ENCODE assay signal across 8 cellular contexts in the genomic region with DNA sequence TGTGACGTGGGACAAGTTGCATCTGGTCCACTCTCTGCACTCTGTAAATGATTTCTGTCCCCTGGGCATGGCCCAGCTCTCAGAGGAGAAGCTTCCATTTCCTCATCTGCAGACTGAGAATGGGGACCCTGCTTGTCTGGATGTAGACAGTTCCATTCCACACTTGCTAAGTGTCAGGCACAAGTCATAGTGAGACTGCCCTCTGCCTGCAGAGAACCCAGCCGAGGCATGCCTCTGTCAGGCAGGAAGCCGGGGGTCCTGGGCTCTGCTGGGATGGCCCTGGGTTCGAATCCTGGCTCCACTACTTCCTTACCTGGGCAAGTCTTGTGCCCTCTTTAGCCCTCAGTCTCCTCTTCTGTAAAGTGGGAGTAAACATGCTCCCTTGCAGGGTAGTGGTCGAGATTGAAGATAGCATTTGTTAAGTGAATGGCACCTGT. TPM values are rescaled to one million over a fixed set of nuclear protein-coding genes. Genes with fewer than 3 reads are reported as not detected.
A peak's percentile ranks its signal among the peaks of the same experiment; 100 is the strongest.
DNase-seq lines count a peak whose midpoint lies in the region; ATAC-seq and TF ChIP-seq lines count a peak whose summit lies in the region.

No MANE protein-coding gene starts in this region.

- peak overlapping the region; percentile 90 to 98 (median 96) for H3K27ac ChIP-seq in Peyer's patch

- no peaks in the 10 kb centered on the region for H3K27me3 ChIP-seq in Peyer's patch

- peaks cover 0 to 4% of the 10 kb centered on the region in 2 donors for H3K27me3 Mint-ChIP-seq in stimulated activated naive B cell treated with anti-CD40 and anti-IgM and Interleukin-4, amounts not matched to agents 10 μg/mL and 1 μg/mL and 100 μg/mL, for 72 hours

- H3K36me3 Mint-ChIP-seq in stimulated activated naive B cell treated with anti-CD40 and anti-IgM and Interleukin-4, amounts not matched to agents 10 μg/mL and 1 μg/mL and 100 μg/mL, for 72 hours: peaks cover 26 to 51% of the 10 kb centered on the region in 2 donors

- H3K9me3 ChIP-seq in Peyer's patch: no peaks in the 10 kb centered on the region

- H3K9me3 Mint-ChIP-seq in stimulated activated naive B cell treated with anti-CD40 and anti-IgM and Interleukin-4, amounts not matched to agents 10 μg/mL and 1 μg/mL and 100 μg/mL, for 72 hours: peaks cover 2 to 3% of the 10 kb centered on the region in 2 donors

- no peak for TF ChIP-seq POLR2A in Peyer's patch (IDR thresholded peaks at IDR 0.05)

- peak; percentile 35 for ATAC-seq in stimulated activated naive B cell treated with anti-CD40 and anti-IgM and Interleukin-4, amounts not matched to agents 10 μg/mL and 1 μg/mL and 100 μg/mL, for 72 hours (replicated peaks)
- ATAC-seq in HG02870 (IDR thresholded peaks at IDR 0.05; ENCODE audit: unreplicated experiment): no peak

- peaks cover 54 to 75% of the 10 kb centered on the region in 2 donors for H3K4me1 Mint-ChIP-seq in stimulated activated naive B cell treated with anti-CD40 and anti-IgM and Interleukin-4, amounts not matched to agents 10 μg/mL and 1 μg/mL and 100 μg/mL, for 72 hours

- DNase-seq in COLO668 (lab: John Stamatoyannopoulos, UW; ENCODE audit: unreplicated experiment) (peak; percentile 34), GM20000 (ENCODE audit: low spot score) (peak; percentile 58), Peyer's patch (no peak), epithelial cell of proximal tubule (ENCODE audit: low read depth) (no peak), NCI-H526 treated with DMSO at 0.1 percent for 48 hours (lab: John Stamatoyannopoulos, UW) (no peak), retina (no peak)
- peak; percentile 69 for DNase-seq in stimulated activated naive B cell treated with anti-CD40 and anti-IgM and Interleukin-4, amounts not matched to agents 10 μg/mL and 1 μg/mL and 100 μg/mL, for 72 hours

- H3K4me3 ChIP-seq in Peyer's patch (peak overlapping the region; percentile 23 to 95 (median 74)), epithelial cell of proximal tubule (ENCODE audit: low read depth, low read length) (peak overlapping the region; percentile 48)

- peak overlapping the region; percentile 98 for H3K27ac Mint-ChIP-seq in stimulated activated naive B cell treated with anti-CD40 and anti-IgM and Interleukin-4, amounts not matched to agents 10 μg/mL and 1 μg/mL and 100 μg/mL, for 72 hours

- peaks cover 0 to 18% (median 0%) of the 10 kb centered on the region in 3 donors for H3K36me3 ChIP-seq in Peyer's patch

- peaks cover 0 to 46% (median 27%) of the 10 kb centered on the region in 4 donors for H3K4me1 ChIP-seq in Peyer's patch

- peak overlapping the region; percentile 90 to 98 for H3K4me3 Mint-ChIP-seq in stimulated activated naive B cell treated with anti-CD40 and anti-IgM and Interleukin-4, amounts not matched to agents 10 μg/mL and 1 μg/mL and 100 μg/mL, for 72 hours

- TF ChIP-seq CTCF in GM20000 (IDR thresholded peaks at IDR 0.05; ENCODE audit: extremely low read depth, missing control alignments) (no peak), Peyer's patch (IDR thresholded peaks at IDR 0.05) (peak in 1 of 6 experiments; percentile 2), epithelial cell of proximal tubule (conservative IDR thresholded peaks at IDR 0.05; ENCODE audit: low read depth, low read length) (peak; percentile 28)

RNA-seq across cellular contexts. Expression of gene MAP2K3, which starts 4.1 kb away (rescaled TPM):
- total RNA-seq in Peyer's patch: 100 to 1,000 TPM in 2 of 4 donors, 10 to 100 TPM in 2; 54.5 to 133 (median 102) TPM
- total RNA-seq in epithelial cell of proximal tubule: 21.8 and 24.7 TPM in 2 replicates

RNA-seq across cellular contexts. Expression of gene NATD1, which starts 35.4 kb away (rescaled TPM):
- total RNA-seq in Peyer's patch (10 to 100 TPM in 2 of 4 donors, 1 to 10 TPM in 2; 5.0 to 11.4 (median 10.1) TPM), epithelial cell of proximal tubule (2.1 and 6.4 TPM in 2 replicates)

Comparison
In these comparisons a context has a peak if more than half of its experiments do, and no peak if none do; other contexts are left out.
1. DNase-seq: peak in COLO668 (single experiment), GM20000 (single experiment) and stimulated activated naive B cell treated with anti-CD40 and anti-IgM and Interleukin-4, amounts not matched to agents 10 μg/mL and 1 μg/mL and 100 μg/mL, for 72 hours (single experiment); none in Peyer's patch (0 of 3), epithelial cell of proximal tubule (single experiment), NCI-H526 treated with DMSO at 0.1 percent for 48 hours (single experiment) and retina (single experiment).